Comparison of ENCODE assay signal across 18 cellular contexts in genomic region chrX:133924548-133924947, GRCh38.
DNase-seq lines count a peak whose midpoint lies in the region; ATAC-seq, FAIRE-seq and TF ChIP-seq lines count a peak whose summit lies in the region.
"Had no signal": no experiment of that assay in that cellular context is flagged by ENCODE, and none has a peak within 500 bp of the region (broad histone marks: within the 10 kb centered on the region; RNA-seq: fewer than 3 reads in every experiment).

No MANE protein-coding gene starts in this region.

- TF ChIP-seq RAD21 in HepG2 (CRISPR knock-in tag; IDR thresholded peaks at IDR 0.05) (no peak), H1 (IDR thresholded peaks at IDR 0.05 in 1 of 2, conservative IDR thresholded peaks at IDR 0.05 in 1 of 2; ENCODE audit: low read depth in 2 of 2, low read length in 2 of 2) (no peak)

- H3K4ac ChIP-seq in H1 (replicated peaks; ENCODE audit: insufficient read length, low read depth, low read length) (no peak overlapping the region), trophoblast cell (ENCODE audit: low read depth, low read length) (no peak overlapping the region)

- H3K23ac ChIP-seq in H1 (ENCODE audit: insufficient read length): no peak overlapping the region
- H3K23ac ChIP-seq in trophoblast cell (ENCODE audit: low read length): no peak overlapping the region

- H4K12ac ChIP-seq in trophoblast cell (ENCODE audit: low read depth, low read length): no peak overlapping the region

- no TSS peak for BruUV-seq in HepG2 (replicated peaks; lab: Mats Ljungman, UMichigan)

- in situ Hi-C loops in HepG2 (cut with HindIII; ENCODE audit: extremely low pct_ligation_motif_present, low pct_unique_long_range_greater_than_20kb): no loop called here

- WGBS in HepG2 (ENCODE audit: low lambda C conversion rate): 91% methylated on average over 4 of the region's 4 CpGs
- 34% methylated on average over 4 of the region's 4 CpGs for WGBS in right lobe of liver (ENCODE audit: insufficient coverage, low coverage, low lambda C conversion rate, missing lambda C conversion rate)
- 76% methylated on average over 4 of the region's 4 CpGs; no CpG with 5 or more reads in 1 of the 2 experiments for WGBS in H1 (ENCODE audit: extremely low coverage in 1 of 2, insufficient coverage in 1 of 2, insufficient read length in 1 of 2, insufficient replicate concordance in 2 of 2, low coverage in 1 of 2, low lambda C conversion rate in 2 of 2, missing lambda C conversion rate in 1 of 2), 2 experiments
- WGBS in trophoblast cell (ENCODE audit: extremely low coverage, insufficient coverage, insufficient read length): no CpG with 5 or more reads among the region's 4 CpGs
- 68 to 80% methylated on average over 2 to 4 of the region's 4 CpGs for WGBS in body of pancreas, 2 donors

- TF ChIP-seq POLR2A in HepG2 (IDR thresholded peaks at IDR 0.05; ENCODE audit: insufficient read depth in 1 of 2, low read depth in 2 of 2, low read length in 2 of 2): no peak
- no peak for TF ChIP-seq POLR2A in right lobe of liver (IDR thresholded peaks at IDR 0.05)
- no peak for TF ChIP-seq POLR2A in H1 (IDR thresholded peaks at IDR 0.05; ENCODE audit: control extremely low read depth in 1 of 2, low read depth in 2 of 2, low read length in 2 of 2)
- no peak for TF ChIP-seq POLR2A in body of pancreas (IDR thresholded peaks at IDR 0.05)

- H3K27ac ChIP-seq in HepG2 (ENCODE audit: extremely low read length, insufficient read depth, low read length) (no peak overlapping the region), right lobe of liver (no peak overlapping the region), HEK293 (ENCODE audit: extremely low read depth, low read depth, low read length) (no peak overlapping the region), H1 (ENCODE audit: low read depth, low read length) (no peak overlapping the region), trophoblast cell (ENCODE audit: low read depth, low read length) (no peak overlapping the region), body of pancreas (no peak overlapping the region)

- H2AK5ac ChIP-seq in H1 (ENCODE audit: low read depth, low read length) (no peak overlapping the region), trophoblast cell (ENCODE audit: low read length) (no peak overlapping the region)

- no peak overlapping the region for H4K5ac ChIP-seq in H1 (ENCODE audit: insufficient read length, low read depth, low read length)

- CTCF ChIA-PET in HepG2 (lab: Yijun Ruan, JAX; ENCODE audit: low intra/inter-chr PET ratio, low total read pairs) (no interaction called here), HEK293 (lab: Yijun Ruan, JAX) (interaction anchor here (0.6 to 6.4 kb wide), 2 partner anchors 132 to 161 kb away, joined by 3 to 74 read pairs; no protein-coding TSS in a partner anchor), H1 (lab: Charles Lee; ENCODE audit: partially characterized antibody) (no interaction called here)

- TF ChIP-seq EP300 in HepG2 (IDR thresholded peaks at IDR 0.05; ENCODE audit: low read depth in 2 of 2, low read length in 2 of 2): no peak
- TF ChIP-seq EP300 in HepG2 (CRISPR knock-in tag; IDR thresholded peaks at IDR 0.05; ENCODE audit: borderline replicate concordance): no peak
- TF ChIP-seq EP300 in H1 (IDR thresholded peaks at IDR 0.05; ENCODE audit: borderline replicate concordance in 1 of 2, low read depth in 2 of 2, low read length in 2 of 2): no peak

- H3K56ac ChIP-seq in H1 (replicated peaks; ENCODE audit: insufficient read length, low read depth, low read length): no peak overlapping the region

- no peaks in the 10 kb centered on the region for H3K9me3 ChIP-seq in HepG2 (ENCODE audit: low read length)
- no peaks in the 10 kb centered on the region for H3K9me3 ChIP-seq in right lobe of liver
- H3K9me3 ChIP-seq in HEK293 (ENCODE audit: control insufficient read depth, insufficient read depth, low read depth, low read length): no peaks in the 10 kb centered on the region
- no peaks in the 10 kb centered on the region for H3K9me3 ChIP-seq in H1 (ENCODE audit: insufficient read depth in 2 of 2, low read depth in 1 of 2, low read length in 1 of 2)
- H3K9me3 ChIP-seq in trophoblast cell (ENCODE audit: insufficient read depth, low read depth, low read length): no peaks in the 10 kb centered on the region
- H3K9me3 ChIP-seq in body of pancreas: no peaks in the 10 kb centered on the region

- DNase-seq in HepG2 (ENCODE audit: low spot score): no peak
- DNase-seq in right lobe of liver: no peak
- no peak for DNase-seq in H1 (ENCODE audit: low read depth in 1 of 2, low spot score in 2 of 2)
- no peak for DNase-seq in trophoblast cell
- DNase-seq in dedifferentiated amniotic fluid mesenchymal stem cell (ENCODE audit: extremely low spot score): no peak
- no peak for DNase-seq in body of pancreas
- no peak for DNase-seq in frontal cortex (ENCODE audit: low spot score in 2 of 2)
- DNase-seq: C1 segment of cervical spinal cord; Calu3; CD4-positive, alpha-beta memory T cell; COR-L47; DMS53; DMS79 treated with DMSO at 0.1 percent for 48 hours; GOT3; H7; HCEC 1CT had no signal

- POLR2A ChIA-PET in HepG2 (lab: Yijun Ruan, JAX) (no interaction called here), HEK293 (lab: Yijun Ruan, JAX) (no interaction called here), H1 (lab: Charles Lee; ENCODE audit: partially characterized antibody) (no interaction called here)

- no peak overlapping the region for H2BK120ac ChIP-seq in H1 (replicated peaks; ENCODE audit: low read depth, low read length)
- no peak overlapping the region for H2BK120ac ChIP-seq in trophoblast cell (ENCODE audit: insufficient read depth, low read length, poor library complexity)

- H3K4me3 ChIP-seq in HepG2 (replicated peaks in 1 of 3; ENCODE audit: insufficient read depth in 1 of 3, low read depth in 2 of 3, low read length in 3 of 3) (no peak overlapping the region), right lobe of liver (no peak overlapping the region), HEK293 (ENCODE audit: low read depth, low read length) (no peak overlapping the region), H1 (ENCODE audit: extremely low read depth in 1 of 4, insufficient read depth in 2 of 4, low read depth in 3 of 4, low read length in 4 of 4) (no peak overlapping the region), trophoblast cell (ENCODE audit: low read depth, low read length) (no peak overlapping the region), body of pancreas (no peak overlapping the region)
- H3K4me3 ChIP-seq: GM12878 had no signal

- H3K4me1 ChIP-seq in HepG2 (ENCODE audit: insufficient read depth, low read length) (peaks cover 76% of the 10 kb centered on the region), right lobe of liver (no peaks in the 10 kb centered on the region), HEK293 (ENCODE audit: control insufficient read depth, insufficient read depth, low read length) (no peaks in the 10 kb centered on the region; the same call in 1 of the 2 replicates), H1 (replicated peaks in 1 of 4; ENCODE audit: control insufficient read depth in 3 of 4, insufficient read depth in 4 of 4, low read length in 3 of 4) (peaks cover 0 to 4% (median 3%) of the 10 kb centered on the region in 4 experiments; a peak in 4 of 7 replicates), trophoblast cell (ENCODE audit: control insufficient read depth in 1 of 2, insufficient read depth in 2 of 2, low read length in 2 of 2) (peaks cover 4 to 7% of the 10 kb centered on the region in 2 experiments), body of pancreas (no peaks in the 10 kb centered on the region)

- TF ChIP-seq CTCF in HepG2 (CRISPR knock-in tag; IDR thresholded peaks at IDR 0.05) (no peak), right lobe of liver (IDR thresholded peaks at IDR 0.05) (no peak), HEK293 (tag by site-specific recombination; IDR thresholded peaks at IDR 0.05) (no peak), H1 (IDR thresholded peaks at IDR 0.05; ENCODE audit: control extremely low read depth in 1 of 3, insufficient read depth in 1 of 3, low read depth in 1 of 3, low read length in 3 of 3) (no peak), body of pancreas (IDR thresholded peaks at IDR 0.05) (no peak)

- H3K14ac ChIP-seq in H1 (ENCODE audit: insufficient read length) (no peak overlapping the region), trophoblast cell (ENCODE audit: low read length) (no peak overlapping the region)

- H2AFZ ChIP-seq in HepG2 (ENCODE audit: low read length): no peak overlapping the region
- H2AFZ ChIP-seq in H1 (ENCODE audit: low read length): no peak overlapping the region
- no peak overlapping the region for H2AFZ ChIP-seq in trophoblast cell (ENCODE audit: insufficient read depth, low read length, poor library complexity)

- H2BK5ac ChIP-seq in H1 (ENCODE audit: low read depth, low read length) (no peak overlapping the region), trophoblast cell (ENCODE audit: low read depth, low read length, poor library complexity) (no peak overlapping the region)

- no peak overlapping the region for H4K8ac ChIP-seq in H1 (ENCODE audit: extremely low read depth, insufficient read depth, low read length)
- no peak overlapping the region for H4K8ac ChIP-seq in trophoblast cell (ENCODE audit: low read depth, low read length)

- H3K79me2 ChIP-seq in HepG2 (ENCODE audit: insufficient read depth, low read length) (peaks cover 73% of the 10 kb centered on the region), H1 (ENCODE audit: control insufficient read depth in 1 of 2, insufficient read depth in 2 of 2, low read length in 2 of 2) (no peaks in the 10 kb centered on the region), trophoblast cell (ENCODE audit: control insufficient read depth, insufficient read depth, low read length, poor library complexity) (no peaks in the 10 kb centered on the region)

- H3K79me1 ChIP-seq in H1 (ENCODE audit: low read depth, low read length) (no peaks in the 10 kb centered on the region), trophoblast cell (ENCODE audit: low read length) (peaks cover 3% of the 10 kb centered on the region)

- no peak overlapping the region for H2BK15ac ChIP-seq in H1 (ENCODE audit: low read length)

- no peak overlapping the region for H3K9ac ChIP-seq in HepG2 (ENCODE audit: insufficient read depth, low read depth, low read length)
- H3K9ac ChIP-seq in H1 (replicated peaks in 1 of 4; ENCODE audit: extremely low read depth in 1 of 4, low read depth in 3 of 4, low read length in 3 of 4): no peak overlapping the region
- no peak overlapping the region for H3K9ac ChIP-seq in trophoblast cell (ENCODE audit: low read length)

- H3K36me3 ChIP-seq in HepG2 (replicated peaks in 1 of 2; ENCODE audit: control insufficient read depth in 1 of 2, insufficient read depth in 2 of 2, low read length in 2 of 2): peaks cover 1 to 45% of the 10 kb centered on the region in 2 experiments
- no peaks in the 10 kb centered on the region for H3K36me3 ChIP-seq in right lobe of liver
- no peaks in the 10 kb centered on the region; a peak in 1 of 3 replicates for H3K36me3 ChIP-seq in HEK293 (ENCODE audit: control insufficient read depth in 2 of 2, insufficient read depth in 1 of 2, low read length in 2 of 2)
- H3K36me3 ChIP-seq in H1 (ENCODE audit: control insufficient read depth in 2 of 4, insufficient read depth in 4 of 4, low read length in 3 of 4): peaks cover 0 to 3% (median 0%) of the 10 kb centered on the region in 4 experiments; a peak in 1 of 8 replicates
- no peaks in the 10 kb centered on the region for H3K36me3 ChIP-seq in trophoblast cell (ENCODE audit: control insufficient read depth in 1 of 2, insufficient read depth in 2 of 2, low read length in 2 of 2)
- H3K36me3 ChIP-seq in body of pancreas (replicated peaks in 1 of 2; ENCODE audit: insufficient read depth in 1 of 2, low read depth in 2 of 2): no peaks in the 10 kb centered on the region

- ATAC-seq in HepG2 (no peak), right lobe of liver (no peak), body of pancreas (no peak)
- ATAC-seq: GM12878 had no signal

- FAIRE-seq in HepG2 (lab: Jason Lieb, UNC): no peak
- peak; percentile 82 for FAIRE-seq in H1 (lab: Jason Lieb, UNC)
- FAIRE-seq in frontal cortex (lab: Jason Lieb, UNC): no peak
- FAIRE-seq: GM12878 had no signal

- H3K18ac ChIP-seq in H1 (ENCODE audit: extremely low read depth, low read length): no peak overlapping the region
- no peak overlapping the region for H3K18ac ChIP-seq in trophoblast cell (ENCODE audit: low read length)

- no peak overlapping the region for H2BK12ac ChIP-seq in H1 (ENCODE audit: low read depth, low read length)
- H2BK12ac ChIP-seq in trophoblast cell (ENCODE audit: low read length): no peak overlapping the region

- H4K91ac ChIP-seq in H1 (replicated peaks; ENCODE audit: insufficient read length, low read length): no peak overlapping the region
- peak overlapping the region; percentile 14 for H4K91ac ChIP-seq in trophoblast cell (ENCODE audit: low read depth, low read length)

- H2BK20ac ChIP-seq in H1 (ENCODE audit: low read length): no peak overlapping the region

- no peaks in the 10 kb centered on the region for H3K27me3 ChIP-seq in HepG2 (ENCODE audit: control insufficient read depth in 1 of 2, insufficient read depth in 2 of 2, low read length in 2 of 2)
- H3K27me3 ChIP-seq in right lobe of liver: no peaks in the 10 kb centered on the region
- H3K27me3 ChIP-seq in H1 (replicated peaks in 1 of 4; ENCODE audit: control insufficient read depth in 3 of 4, extremely low read depth in 1 of 4, insufficient read depth in 3 of 4, low read length in 3 of 4): no peaks in the 10 kb centered on the region
- no peaks in the 10 kb centered on the region for H3K27me3 ChIP-seq in trophoblast cell (ENCODE audit: insufficient read depth, low read length)
- H3K27me3 ChIP-seq in body of pancreas: no peaks in the 10 kb centered on the region

- no peaks in the 10 kb centered on the region for H3K23me2 ChIP-seq in H1 (ENCODE audit: low read depth, low read length)

- H4K20me1 ChIP-seq in HepG2 (ENCODE audit: insufficient read depth, low read length): peaks cover 86% of the 10 kb centered on the region
- no peaks in the 10 kb centered on the region for H4K20me1 ChIP-seq in H1 (replicated peaks in 1 of 2; ENCODE audit: control insufficient read depth in 1 of 2, insufficient read depth in 2 of 2, low read length in 2 of 2)

- intact Hi-C loops in HepG2 (cut with micrococcal nuclease; ENCODE audit: unreplicated experiment): no loop called here
- intact Hi-C loops in right lobe of liver (cut with DNase I): loop anchor here in 1 of 2 donors (5.0 kb wide), 1 partner anchor 132 kb away; no protein-coding TSS in a partner anchor
- intact Hi-C loops in body of pancreas (cut with DNase I): no loop called here

- H3K4me2 ChIP-seq in HepG2 (ENCODE audit: low read depth, low read length) (no peak overlapping the region), H1 (ENCODE audit: insufficient read depth in 1 of 2, low read depth in 2 of 2, low read length in 2 of 2) (no peak overlapping the region), trophoblast cell (ENCODE audit: low read length) (no peak overlapping the region)
